In genomic region chr15:70245932-70246622, GRCh38 we compare ENCODE assay signal across 9 cellular contexts.
A peak's percentile ranks its signal among the peaks of the same experiment; 100 is the strongest.
DNase-seq lines count a peak whose midpoint lies in the region; ATAC-seq and FAIRE-seq lines count a peak whose summit lies in the region.
"Had no signal": no experiment of that assay in that cellular context is flagged by ENCODE, and none has a peak within 500 bp of the region (broad histone marks: within the 10 kb centered on the region; RNA-seq: fewer than 3 reads in every experiment).

No MANE protein-coding gene starts in this region.

- no peak overlapping the region for H3K27ac Mint-ChIP-seq in activated naive CD4-positive, alpha-beta T cell treated with anti-CD3 and anti-CD28 coated beads, Interleukin-2, amount 50 U/mL, for 72 hours
- H3K27ac Mint-ChIP-seq: CD4-positive, alpha-beta T cell had no signal

- H3K9me3 Mint-ChIP-seq in activated naive CD4-positive, alpha-beta T cell treated with anti-CD3 and anti-CD28 coated beads, Interleukin-2, amount 50 U/mL, for 72 hours, result no peaks in the 10 kb centered on the region
- H3K9me3 Mint-ChIP-seq: CD4-positive, alpha-beta T cell had no signal

- peak; percentile 67 for FAIRE-seq in urothelium cell line (lab: Jason Lieb, UNC)

- peak; percentile 49 to 68 for ATAC-seq in activated naive CD4-positive, alpha-beta T cell treated with anti-CD3 and anti-CD28 coated beads, Interleukin-2, amount 50 U/mL, for 72 hours
- ATAC-seq in HG03342 (IDR thresholded peaks at IDR 0.05; ENCODE audit: unreplicated experiment) (no peak), GM19395 (IDR thresholded peaks at IDR 0.05; ENCODE audit: unreplicated experiment) (no peak)

- H3K36me3 Mint-ChIP-seq in activated naive CD4-positive, alpha-beta T cell treated with anti-CD3 and anti-CD28 coated beads, Interleukin-2, amount 50 U/mL, for 72 hours, result no peaks in the 10 kb centered on the region

- DNase-seq in activated naive CD4-positive, alpha-beta T cell treated with anti-CD3 and anti-CD28 coated beads, Interleukin-2, amount 50 U/mL, for 72 hours (ENCODE audit: low spot score in 2 of 2), result peak in 1 of 2 donors; percentile 54
- no peak for DNase-seq in activated naive CD4-positive, alpha-beta T cell (lab: John Stamatoyannopoulos, UW)
- DNase-seq in SW480 (ENCODE audit: low spot score) (peak; percentile 89), hepatic stellate cell (ENCODE audit: low spot score) (peak; percentile 63), urothelium cell line (ENCODE audit: low spot score) (peak; percentile 91), KG1 (lab: John Stamatoyannopoulos, UW) (no peak)

Comparison
In these comparisons a context has a peak if more than half of its experiments do, and no peak if none do; other contexts are left out.
1. ATAC-seq: peak in activated naive CD4-positive, alpha-beta T cell treated with anti-CD3 and anti-CD28 coated beads, Interleukin-2, amount 50 U/mL, for 72 hours (2 of 2); none in HG03342 (single experiment) and GM19395 (single experiment).
2. DNase-seq: peak in SW480 (single experiment), hepatic stellate cell (single experiment) and urothelium cell line (single experiment); none in activated naive CD4-positive, alpha-beta T cell (0 of 4) and KG1 (single experiment).